ENCODE assay signal across 24 cellular contexts in the genomic region with DNA sequence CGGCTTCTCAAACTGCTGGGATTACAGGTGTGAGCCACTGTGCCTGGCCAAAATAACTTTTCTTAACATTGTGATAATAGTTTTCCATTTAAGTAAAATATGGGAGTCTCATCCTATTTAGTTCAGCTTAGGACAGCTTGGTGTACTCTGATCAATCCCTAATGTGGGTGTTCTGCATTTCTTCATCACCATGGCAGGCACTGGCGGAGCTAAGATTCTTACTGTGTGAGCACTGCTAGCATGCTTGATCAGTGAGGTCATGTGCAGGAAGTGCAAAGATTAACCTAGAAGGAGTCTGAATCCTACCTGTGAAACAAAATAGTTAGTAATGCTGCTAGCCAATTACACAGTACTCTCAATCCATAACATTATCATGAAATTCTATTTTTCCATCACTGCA.
A peak's percentile ranks its signal among the peaks of the same experiment; 100 is the strongest.
DNase-seq lines count a peak whose midpoint lies in the region; ATAC-seq and TF ChIP-seq lines count a peak whose summit lies in the region.
"Had no signal": no experiment of that assay in that cellular context is flagged by ENCODE, and none has a peak within 500 bp of the region (broad histone marks: within the 10 kb centered on the region; RNA-seq: fewer than 3 reads in every experiment).

No MANE protein-coding gene starts in this region.

- H3K27ac ChIP-seq in RWPE1: no peak overlapping the region
- H3K27ac ChIP-seq: pancreas, upper lobe of left lung had no signal

- TF ChIP-seq CTCF in RWPE1 (conservative IDR thresholded peaks at IDR 0.05; ENCODE audit: low read depth): no peak
- no peak for TF ChIP-seq CTCF in fibroblast of pulmonary artery (IDR thresholded peaks at IDR 0.05; ENCODE audit: low read length, missing control alignments)

- no peak for ATAC-seq in GM21423 (IDR thresholded peaks at IDR 0.05; ENCODE audit: unreplicated experiment)
- ATAC-seq: naive thymus-derived CD8-positive, alpha-beta T cell; sciatic nerve had no signal

- H3K4me3 ChIP-seq in fibroblast of pulmonary artery (replicated peaks; ENCODE audit: low read depth, low read length) (no peak overlapping the region), H7 (ENCODE audit: insufficient read depth, low read depth, low read length) (no peak overlapping the region)
- H3K4me3 ChIP-seq: HAP-1, pancreas, upper lobe of left lung had no signal

- no peaks in the 10 kb centered on the region for H3K36me3 ChIP-seq in H7 (replicated peaks; ENCODE audit: control insufficient read depth, insufficient read depth, low read length)
- H3K36me3 ChIP-seq: HAP-1, pancreas, upper lobe of left lung had no signal

- no peaks in the 10 kb centered on the region for H3K27me3 ChIP-seq in H7 (ENCODE audit: control insufficient read depth, insufficient read depth, low read length)
- H3K27me3 ChIP-seq: pancreas, upper lobe of left lung had no signal

- DNase-seq in Daoy (ENCODE audit: low read depth): peak; percentile 13
- peak; percentile 13 for DNase-seq in RWPE1 (ENCODE audit: low spot score)
- peak; percentile 6 for DNase-seq in fibroblast of pulmonary artery (ENCODE audit: low read depth)
- peak; percentile 26 for DNase-seq in mucosa of gallbladder (ENCODE audit: low spot score)
- no peak for DNase-seq in Ammon's horn (ENCODE audit: low spot score)
- DNase-seq in UCSD-AML1 (lab: John Stamatoyannopoulos, UW; ENCODE audit: unreplicated experiment): no peak
- no peak for DNase-seq in H7
- DNase-seq: activated CD4-positive, alpha-beta memory T cell treated with anti-CD3 and anti-CD28 coated beads, Interleukin-2, amount 10 ng/mL, durations not matched to agents 7 days and 5 days; activated CD4-positive, CD25-positive, alpha-beta regulatory T cell; amygdala; foreskin melanocyte; hypothalamus; KBM-7; naive thymus-derived CD8-positive, alpha-beta T cell; NCI-H146; NCI-H2171; NCI-H524 treated with DMSO at 0.1 percent for 48 hours; pancreas; stimulated activated CD4-positive, alpha-beta T cell treated with anti-CD3 and anti-CD28 coated beads, Interleukin-15, amount 100 ng/mL, for 24 hours; T-helper 9 cell had no signal

- CTCF ChIA-PET in RWPE1 (lab: Yijun Ruan, JAX): interaction anchor here (0.7 kb wide), 1 partner anchor 193 kb away, joined by 3 read pairs; no protein-coding TSS in a partner anchor

- POLR2A ChIA-PET in RWPE1 (lab: Yijun Ruan, JAX; ENCODE audit: low non-redundant PET): no interaction called here

Comparison
In these comparisons a context has a peak if more than half of its experiments do, and no peak if none do; other contexts are left out.
1. DNase-seq: peak in Daoy (single experiment), RWPE1 (single experiment), fibroblast of pulmonary artery (single experiment) and mucosa of gallbladder (single experiment); none in Ammon's horn (single experiment), UCSD-AML1 (single experiment) and H7 (single experiment).